ENCODE assay signal across 11 cellular contexts in genomic region chr16:74868501-74868900, GRCh38.
DNase-seq lines count a peak whose midpoint lies in the region; ATAC-seq and TF ChIP-seq lines count a peak whose summit lies in the region.
"Had no signal": no experiment of that assay in that cellular context is flagged by ENCODE, and none has a peak within 500 bp of the region (broad histone marks: within the 10 kb centered on the region; RNA-seq: fewer than 3 reads in every experiment).

No MANE protein-coding gene starts in this region.

- no peak overlapping the region for H3K27ac ChIP-seq in CD8-positive, alpha-beta memory T cell (ENCODE audit: low read depth, low read length)
- peak overlapping the region; percentile 61 for H3K27ac ChIP-seq in HUES48 (ENCODE audit: low read depth, low read length)
- no peak overlapping the region for H3K27ac ChIP-seq in liver (ENCODE audit: low read depth in 1 of 2, low read length in 2 of 2)

- H3K27me3 Mint-ChIP-seq in CD8-positive, alpha-beta memory T cell = peaks cover 0 to 1% of the 10 kb centered on the region in 2 donors

- no peaks in the 10 kb centered on the region for H3K36me3 ChIP-seq in CD8-positive, alpha-beta memory T cell (ENCODE audit: insufficient read depth, low read length)
- peaks cover 4% of the 10 kb centered on the region for H3K36me3 ChIP-seq in HUES48 (ENCODE audit: control insufficient read depth, insufficient read depth, low read length)
- H3K36me3 ChIP-seq in liver (ENCODE audit: control insufficient read depth in 4 of 4, insufficient read depth in 3 of 4, low read depth in 1 of 4, low read length in 3 of 4) = peaks cover 2 to 7% (median 3%) of the 10 kb centered on the region in 4 donors

- DNase-seq in CD8-positive, alpha-beta memory T cell = peak in 2 of 5 donors; percentile 28 to 32
- DNase-seq in cardiac fibroblast (ENCODE audit: low read depth in 2 of 2) (peak; percentile 54 to 72), DMS 273 treated with DMSO at 0.1 percent for 48 hours (lab: John Stamatoyannopoulos, UW) (no peak), AML-193 (lab: John Stamatoyannopoulos, UW) (no peak)
- DNase-seq: cerebellar nuclear complex, NCI-H187 had no signal

- no peak overlapping the region for H3K9ac ChIP-seq in HUES48 (ENCODE audit: low read depth, low read length)
- H3K9ac ChIP-seq in liver (ENCODE audit: low read depth in 1 of 2, low read length in 2 of 2) = no peak overlapping the region

- no peak for TF ChIP-seq RAD21 in liver (IDR thresholded peaks at IDR 0.05)

- CTCF ChIA-PET in CD8-positive, alpha-beta memory T cell (lab: Charles Lee) = interaction anchor here (1.4 kb wide), 1 partner anchor 55 kb away, joined by 4 read pairs; no protein-coding TSS in a partner anchor

- H3K4me1 ChIP-seq in CD8-positive, alpha-beta memory T cell (ENCODE audit: insufficient read depth, low read length) = peaks cover 17% of the 10 kb centered on the region
- H3K4me1 ChIP-seq in HUES48 (ENCODE audit: control insufficient read depth, insufficient read depth, low read length) (peaks cover 42% of the 10 kb centered on the region), liver (ENCODE audit: control insufficient read depth in 4 of 4, insufficient read depth in 4 of 4, low read length in 3 of 4) (no peaks in the 10 kb centered on the region)

- POLR2A ChIA-PET in CD8-positive, alpha-beta memory T cell (lab: Charles Lee) = no interaction called here

- H3K9me3 ChIP-seq in CD8-positive, alpha-beta memory T cell (ENCODE audit: low read length) = no peaks in the 10 kb centered on the region
- H3K9me3 ChIP-seq in HUES48 (ENCODE audit: control insufficient read depth, insufficient read depth, low read length) (no peaks in the 10 kb centered on the region), liver (ENCODE audit: control insufficient read depth in 4 of 4, low read length in 3 of 4) (no peaks in the 10 kb centered on the region)

- H3K27ac Mint-ChIP-seq in CD8-positive, alpha-beta memory T cell = peak overlapping the region; percentile 11 to 96 (median 92)
- H3K27ac Mint-ChIP-seq: mesothelial cell of epicardium had no signal

- peaks cover 0 to 16% (median 8%) of the 10 kb centered on the region in 3 donors for H3K36me3 Mint-ChIP-seq in CD8-positive, alpha-beta memory T cell

- ATAC-seq in HG02938 (IDR thresholded peaks at IDR 0.05; ENCODE audit: unreplicated experiment) = no peak
- no peak for ATAC-seq in HG02759 (IDR thresholded peaks at IDR 0.05; ENCODE audit: unreplicated experiment)

- no peaks in the 10 kb centered on the region for H3K27me3 ChIP-seq in CD8-positive, alpha-beta memory T cell (ENCODE audit: insufficient read depth, low read length, poor library complexity, severe bottlenecking)
- H3K27me3 ChIP-seq in HUES48 (ENCODE audit: control insufficient read depth, insufficient read depth, low read length) (no peaks in the 10 kb centered on the region), liver (ENCODE audit: control insufficient read depth in 4 of 4, insufficient read depth in 4 of 4, low read length in 3 of 4) (no peaks in the 10 kb centered on the region)

- H3K4me1 Mint-ChIP-seq in CD8-positive, alpha-beta memory T cell = peaks cover 19 to 23% (median 22%) of the 10 kb centered on the region in 3 donors

- no peaks in the 10 kb centered on the region for H3K9me3 Mint-ChIP-seq in CD8-positive, alpha-beta memory T cell
- H3K9me3 Mint-ChIP-seq: mesothelial cell of epicardium had no signal

- WGBS in liver = 32% methylated on average over 6 of the region's 6 CpGs

- peak overlapping the region in 6 of 7 donors; percentile 6 to 51 (median 28) for H3K4me3 Mint-ChIP-seq in CD8-positive, alpha-beta memory T cell
- H3K4me3 Mint-ChIP-seq: mesothelial cell of epicardium had no signal

- H3K4me3 ChIP-seq in CD8-positive, alpha-beta memory T cell (ENCODE audit: low read length) = no peak overlapping the region
- H3K4me3 ChIP-seq in HUES48 (ENCODE audit: low read depth, low read length) (no peak overlapping the region), cardiac fibroblast (replicated peaks in 1 of 2; ENCODE audit: low read depth in 2 of 2, low read length in 2 of 2) (no peak overlapping the region), liver (ENCODE audit: low read depth in 1 of 3, low read length in 3 of 3) (no peak overlapping the region)

- TF ChIP-seq CTCF in cardiac fibroblast (IDR thresholded peaks at IDR 0.05; ENCODE audit: low read depth, low read length) = no peak
- no peak for TF ChIP-seq CTCF in liver (IDR thresholded peaks at IDR 0.05; ENCODE audit: low read depth, low read length, missing input control)

TF ChIP-seq in liver, 16 proteins besides CTCF, POLR2A, EP300 and RAD21:
- TF ChIP-seq RXRA (IDR thresholded peaks at IDR 0.05) (no peak), ATF3 (IDR thresholded peaks at IDR 0.05) (no peak), SP1 (IDR thresholded peaks at IDR 0.05) (no peak), HNF4A (conservative IDR thresholded peaks at IDR 0.05) (no peak), GABPA (IDR thresholded peaks at IDR 0.05 in 1 of 2, conservative IDR thresholded peaks at IDR 0.05 in 1 of 2) (peak in 1 of 2 donors; percentile 24), FOXA1 (IDR thresholded peaks at IDR 0.05) (no peak), NR2F2 (IDR thresholded peaks at IDR 0.05) (peak; percentile 14)

Comparison
In these comparisons a context has a peak if more than half of its experiments do, and no peak if none do; other contexts are left out.
1. DNase-seq: peak in cardiac fibroblast (2 of 2); none in DMS 273 treated with DMSO at 0.1 percent for 48 hours (single experiment) and AML-193 (0 of 2).